In the genomic region with DNA sequence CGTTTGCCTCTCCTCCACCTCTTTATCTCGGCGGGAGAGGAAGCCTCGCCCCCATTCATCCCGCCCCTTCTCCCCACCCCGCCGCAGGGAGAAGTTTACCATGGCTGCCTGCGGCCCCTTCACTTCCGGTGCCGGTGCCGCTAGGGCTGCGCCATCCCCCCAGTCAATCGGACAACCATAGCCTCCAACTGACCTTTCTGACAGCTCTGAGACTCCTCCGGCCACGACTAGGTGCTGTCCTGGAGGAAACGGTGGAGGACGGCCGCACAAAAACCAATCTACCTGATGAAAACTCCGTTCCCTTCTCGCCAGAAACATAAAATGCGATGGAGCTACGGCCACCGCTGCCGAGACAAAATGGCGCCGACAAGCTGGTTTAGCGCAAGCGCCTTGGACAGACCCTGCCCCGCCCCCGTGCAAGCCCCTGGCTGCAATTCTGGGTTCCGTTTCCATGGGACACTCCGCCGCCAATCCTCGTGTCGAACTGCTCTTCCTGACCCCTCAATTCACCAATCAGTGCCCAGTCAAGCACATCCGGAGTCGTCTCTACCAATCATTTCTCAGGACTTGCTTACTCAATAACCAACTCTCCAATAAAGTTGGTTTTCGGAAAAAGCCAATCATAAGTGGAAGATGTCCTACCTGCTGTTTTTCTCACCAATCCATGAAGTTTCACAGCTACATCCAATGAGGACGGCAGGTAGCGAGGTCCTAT, we compare ENCODE assay signal across 1 cellular context.
TF ChIP-seq lines count a peak whose summit lies in the region.

No MANE protein-coding gene starts in this region.

TF ChIP-seq in K562, 482 proteins besides CTCF, POLR2A, EP300 and RAD21 (continued from another document and continues in another):
- TF ChIP-seq NFYB (IDR thresholded peaks at IDR 0.05; ENCODE audit: extremely low read depth, insufficient read length), result peak; percentile 84
- 0 out of 4 replicates have a peak, but pooled peaks of 1 of the 2 experiments have one; percentile 2 for TF ChIP-seq RCOR1 (IDR thresholded peaks at IDR 0.05; ENCODE audit: borderline replicate concordance in 1 of 2, low read depth in 2 of 2, low read length in 2 of 2)
- TF ChIP-seq, protein P1, sequence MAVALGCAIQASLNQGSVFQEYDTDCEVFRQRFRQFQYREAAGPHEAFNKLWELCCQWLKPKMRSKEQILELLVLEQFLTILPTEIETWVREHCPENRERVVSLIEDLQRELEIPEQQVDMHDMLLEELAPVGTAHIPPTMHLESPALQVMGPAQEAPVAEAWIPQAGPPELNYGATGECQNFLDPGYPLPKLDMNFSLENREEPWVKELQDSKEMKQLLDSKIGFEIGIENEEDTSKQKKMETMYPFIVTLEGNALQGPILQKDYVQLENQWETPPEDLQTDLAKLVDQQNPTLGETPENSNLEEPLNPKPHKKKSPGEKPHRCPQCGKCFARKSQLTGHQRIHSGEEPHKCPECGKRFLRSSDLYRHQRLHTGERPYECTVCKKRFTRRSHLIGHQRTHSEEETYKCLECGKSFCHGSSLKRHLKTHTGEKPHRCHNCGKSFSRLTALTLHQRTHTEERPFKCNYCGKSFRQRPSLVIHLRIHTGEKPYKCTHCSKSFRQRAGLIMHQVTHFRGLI (CRISPR knock-in tag; IDR thresholded peaks at IDR 0.05), result peak; percentile 95
- TF ChIP-seq RBBP5 (IDR thresholded peaks at IDR 0.05; ENCODE audit: borderline replicate concordance, insufficient read depth, low read length, poor library complexity, severe bottlenecking), result peak; percentile 48
- peak; percentile 92 for TF ChIP-seq SUPT5H (IDR thresholded peaks at IDR 0.05)
- peak; percentile 54 for TF ChIP-seq C11orf30 (IDR thresholded peaks at IDR 0.05; ENCODE audit: low read depth)
- no peak for TF ChIP-seq MCM2 (IDR thresholded peaks at IDR 0.05; ENCODE audit: low read depth)
- TF ChIP-seq BCL6 (CRISPR knock-in tag; IDR thresholded peaks at IDR 0.05), result peak; percentile 85; the same call in 1 of the 2 replicates
- TF ChIP-seq, protein P2, sequence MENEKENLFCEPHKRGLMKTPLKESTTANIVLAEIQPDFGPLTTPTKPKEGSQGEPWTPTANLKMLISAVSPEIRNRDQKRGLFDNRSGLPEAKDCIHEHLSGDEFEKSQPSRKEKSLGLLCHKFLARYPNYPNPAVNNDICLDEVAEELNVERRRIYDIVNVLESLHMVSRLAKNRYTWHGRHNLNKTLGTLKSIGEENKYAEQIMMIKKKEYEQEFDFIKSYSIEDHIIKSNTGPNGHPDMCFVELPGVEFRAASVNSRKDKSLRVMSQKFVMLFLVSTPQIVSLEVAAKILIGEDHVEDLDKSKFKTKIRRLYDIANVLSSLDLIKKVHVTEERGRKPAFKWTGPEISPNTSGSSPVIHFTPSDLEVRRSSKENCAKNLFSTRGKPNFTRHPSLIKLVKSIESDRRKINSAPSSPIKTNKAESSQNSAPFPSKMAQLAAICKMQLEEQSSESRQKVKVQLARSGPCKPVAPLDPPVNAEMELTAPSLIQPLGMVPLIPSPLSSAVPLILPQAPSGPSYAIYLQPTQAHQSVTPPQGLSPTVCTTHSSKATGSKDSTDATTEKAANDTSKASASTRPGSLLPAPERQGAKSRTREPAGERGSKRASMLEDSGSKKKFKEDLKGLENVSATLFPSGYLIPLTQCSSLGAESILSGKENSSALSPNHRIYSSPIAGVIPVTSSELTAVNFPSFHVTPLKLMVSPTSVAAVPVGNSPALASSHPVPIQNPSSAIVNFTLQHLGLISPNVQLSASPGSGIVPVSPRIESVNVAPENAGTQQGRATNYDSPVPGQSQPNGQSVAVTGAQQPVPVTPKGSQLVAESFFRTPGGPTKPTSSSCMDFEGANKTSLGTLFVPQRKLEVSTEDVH (IDR thresholded peaks at IDR 0.05; ENCODE audit: low read depth, partially characterized antibody), result no peak
- peak; percentile 99 for TF ChIP-seq ZNF197 (CRISPR knock-in tag; IDR thresholded peaks at IDR 0.05; ENCODE audit: low read depth)
- TF ChIP-seq ZNF778 (CRISPR knock-in tag; IDR thresholded peaks at IDR 0.05), result no peak
- TF ChIP-seq GABPA (tag; conservative IDR thresholded peaks at IDR 0.05; ENCODE audit: low read depth), result peak; percentile 94
- TF ChIP-seq, protein P3, sequence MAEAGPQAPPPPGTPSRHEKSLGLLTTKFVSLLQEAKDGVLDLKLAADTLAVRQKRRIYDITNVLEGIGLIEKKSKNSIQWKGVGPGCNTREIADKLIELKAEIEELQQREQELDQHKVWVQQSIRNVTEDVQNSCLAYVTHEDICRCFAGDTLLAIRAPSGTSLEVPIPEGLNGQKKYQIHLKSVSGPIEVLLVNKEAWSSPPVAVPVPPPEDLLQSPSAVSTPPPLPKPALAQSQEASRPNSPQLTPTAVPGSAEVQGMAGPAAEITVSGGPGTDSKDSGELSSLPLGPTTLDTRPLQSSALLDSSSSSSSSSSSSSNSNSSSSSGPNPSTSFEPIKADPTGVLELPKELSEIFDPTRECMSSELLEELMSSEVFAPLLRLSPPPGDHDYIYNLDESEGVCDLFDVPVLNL (CRISPR knock-in tag; IDR thresholded peaks at IDR 0.05; ENCODE audit: low read depth), result no peak
- TF ChIP-seq IRF2 (CRISPR knock-in tag; IDR thresholded peaks at IDR 0.05), result no peak
- TF ChIP-seq, protein P4, sequence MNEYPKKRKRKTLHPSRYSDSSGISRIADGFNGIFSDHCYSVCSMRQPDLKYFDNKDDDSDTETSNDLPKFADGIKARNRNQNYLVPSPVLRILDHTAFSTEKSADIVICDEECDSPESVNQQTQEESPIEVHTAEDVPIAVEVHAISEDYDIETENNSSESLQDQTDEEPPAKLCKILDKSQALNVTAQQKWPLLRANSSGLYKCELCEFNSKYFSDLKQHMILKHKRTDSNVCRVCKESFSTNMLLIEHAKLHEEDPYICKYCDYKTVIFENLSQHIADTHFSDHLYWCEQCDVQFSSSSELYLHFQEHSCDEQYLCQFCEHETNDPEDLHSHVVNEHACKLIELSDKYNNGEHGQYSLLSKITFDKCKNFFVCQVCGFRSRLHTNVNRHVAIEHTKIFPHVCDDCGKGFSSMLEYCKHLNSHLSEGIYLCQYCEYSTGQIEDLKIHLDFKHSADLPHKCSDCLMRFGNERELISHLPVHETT (CRISPR knock-in tag; conservative IDR thresholded peaks at IDR 0.05 in 1 of 2, IDR thresholded peaks at IDR 0.05 in 1 of 2), result peak in 1 of 2 experiments; percentile 99; a peak in 2 of 4 replicates
- TF ChIP-seq ZNF175 (CRISPR knock-in tag; IDR thresholded peaks at IDR 0.05; ENCODE audit: low read depth), result peak; percentile 99
- TF ChIP-seq TEAD1 (CRISPR knock-in tag; IDR thresholded peaks at IDR 0.05), result peak in 1 of 2 experiments; percentile 81; a peak in 1 of 4 replicates
- TF ChIP-seq ESRRA (IDR thresholded peaks at IDR 0.05; ENCODE audit: borderline replicate concordance, low read depth), result 0 out of 2 replicates have a peak, but pooled peaks have one; percentile 15
- TF ChIP-seq, protein P5, sequence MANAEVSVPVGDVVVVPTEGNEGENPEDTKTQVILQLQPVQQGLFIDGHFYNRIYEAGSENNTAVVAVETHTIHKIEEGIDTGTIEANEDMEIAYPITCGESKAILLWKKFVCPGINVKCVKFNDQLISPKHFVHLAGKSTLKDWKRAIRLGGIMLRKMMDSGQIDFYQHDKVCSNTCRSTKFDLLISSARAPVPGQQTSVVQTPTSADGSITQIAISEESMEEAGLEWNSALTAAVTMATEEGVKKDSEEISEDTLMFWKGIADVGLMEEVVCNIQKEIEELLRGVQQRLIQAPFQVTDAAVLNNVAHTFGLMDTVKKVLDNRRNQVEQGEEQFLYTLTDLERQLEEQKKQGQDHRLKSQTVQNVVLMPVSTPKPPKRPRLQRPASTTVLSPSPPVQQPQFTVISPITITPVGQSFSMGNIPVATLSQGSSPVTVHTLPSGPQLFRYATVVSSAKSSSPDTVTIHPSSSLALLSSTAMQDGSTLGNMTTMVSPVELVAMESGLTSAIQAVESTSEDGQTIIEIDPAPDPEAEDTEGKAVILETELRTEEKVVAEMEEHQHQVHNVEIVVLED (CRISPR knock-in tag; IDR thresholded peaks at IDR 0.05), result peak; percentile 50
- peak; percentile 22 for TF ChIP-seq MEIS2 (IDR thresholded peaks at IDR 0.05; ENCODE audit: partially characterized antibody)
- TF ChIP-seq HNRNPLL (IDR thresholded peaks at IDR 0.05; ENCODE audit: low read depth, low read length, poor library complexity, severe bottlenecking), result peak; percentile 71
- no peak for TF ChIP-seq TCF7L2 (IDR thresholded peaks at IDR 0.05; ENCODE audit: low read depth, low read length)
- peak; percentile 57 for TF ChIP-seq KDM5B (IDR thresholded peaks at IDR 0.05; ENCODE audit: insufficient replicate concordance, low read depth, low read length)
- TF ChIP-seq TCFL5 (CRISPR knock-in tag; conservative IDR thresholded peaks at IDR 0.05), result peak; percentile 73; the same call in 1 of the 2 replicates
- TF ChIP-seq HDAC8 (tag; IDR thresholded peaks at IDR 0.05), result peak; percentile 93; the same call in 1 of the 2 replicates
- TF ChIP-seq, protein P6, sequence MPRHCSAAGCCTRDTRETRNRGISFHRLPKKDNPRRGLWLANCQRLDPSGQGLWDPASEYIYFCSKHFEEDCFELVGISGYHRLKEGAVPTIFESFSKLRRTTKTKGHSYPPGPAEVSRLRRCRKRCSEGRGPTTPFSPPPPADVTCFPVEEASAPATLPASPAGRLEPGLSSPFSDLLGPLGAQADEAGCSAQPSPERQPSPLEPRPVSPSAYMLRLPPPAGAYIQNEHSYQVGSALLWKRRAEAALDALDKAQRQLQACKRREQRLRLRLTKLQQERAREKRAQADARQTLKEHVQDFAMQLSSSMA (CRISPR knock-in tag; IDR thresholded peaks at IDR 0.05), result no peak
- TF ChIP-seq, protein P7, sequence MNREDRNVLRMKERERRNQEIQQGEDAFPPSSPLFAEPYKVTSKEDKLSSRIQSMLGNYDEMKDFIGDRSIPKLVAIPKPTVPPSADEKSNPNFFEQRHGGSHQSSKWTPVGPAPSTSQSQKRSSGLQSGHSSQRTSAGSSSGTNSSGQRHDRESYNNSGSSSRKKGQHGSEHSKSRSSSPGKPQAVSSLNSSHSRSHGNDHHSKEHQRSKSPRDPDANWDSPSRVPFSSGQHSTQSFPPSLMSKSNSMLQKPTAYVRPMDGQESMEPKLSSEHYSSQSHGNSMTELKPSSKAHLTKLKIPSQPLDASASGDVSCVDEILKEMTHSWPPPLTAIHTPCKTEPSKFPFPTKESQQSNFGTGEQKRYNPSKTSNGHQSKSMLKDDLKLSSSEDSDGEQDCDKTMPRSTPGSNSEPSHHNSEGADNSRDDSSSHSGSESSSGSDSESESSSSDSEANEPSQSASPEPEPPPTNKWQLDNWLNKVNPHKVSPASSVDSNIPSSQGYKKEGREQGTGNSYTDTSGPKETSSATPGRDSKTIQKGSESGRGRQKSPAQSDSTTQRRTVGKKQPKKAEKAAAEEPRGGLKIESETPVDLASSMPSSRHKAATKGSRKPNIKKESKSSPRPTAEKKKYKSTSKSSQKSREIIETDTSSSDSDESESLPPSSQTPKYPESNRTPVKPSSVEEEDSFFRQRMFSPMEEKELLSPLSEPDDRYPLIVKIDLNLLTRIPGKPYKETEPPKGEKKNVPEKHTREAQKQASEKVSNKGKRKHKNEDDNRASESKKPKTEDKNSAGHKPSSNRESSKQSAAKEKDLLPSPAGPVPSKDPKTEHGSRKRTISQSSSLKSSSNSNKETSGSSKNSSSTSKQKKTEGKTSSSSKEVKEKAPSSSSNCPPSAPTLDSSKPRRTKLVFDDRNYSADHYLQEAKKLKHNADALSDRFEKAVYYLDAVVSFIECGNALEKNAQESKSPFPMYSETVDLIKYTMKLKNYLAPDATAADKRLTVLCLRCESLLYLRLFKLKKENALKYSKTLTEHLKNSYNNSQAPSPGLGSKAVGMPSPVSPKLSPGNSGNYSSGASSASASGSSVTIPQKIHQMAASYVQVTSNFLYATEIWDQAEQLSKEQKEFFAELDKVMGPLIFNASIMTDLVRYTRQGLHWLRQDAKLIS (CRISPR knock-in tag; IDR thresholded peaks at IDR 0.05), result peak; percentile 72
- TF ChIP-seq, protein P8, sequence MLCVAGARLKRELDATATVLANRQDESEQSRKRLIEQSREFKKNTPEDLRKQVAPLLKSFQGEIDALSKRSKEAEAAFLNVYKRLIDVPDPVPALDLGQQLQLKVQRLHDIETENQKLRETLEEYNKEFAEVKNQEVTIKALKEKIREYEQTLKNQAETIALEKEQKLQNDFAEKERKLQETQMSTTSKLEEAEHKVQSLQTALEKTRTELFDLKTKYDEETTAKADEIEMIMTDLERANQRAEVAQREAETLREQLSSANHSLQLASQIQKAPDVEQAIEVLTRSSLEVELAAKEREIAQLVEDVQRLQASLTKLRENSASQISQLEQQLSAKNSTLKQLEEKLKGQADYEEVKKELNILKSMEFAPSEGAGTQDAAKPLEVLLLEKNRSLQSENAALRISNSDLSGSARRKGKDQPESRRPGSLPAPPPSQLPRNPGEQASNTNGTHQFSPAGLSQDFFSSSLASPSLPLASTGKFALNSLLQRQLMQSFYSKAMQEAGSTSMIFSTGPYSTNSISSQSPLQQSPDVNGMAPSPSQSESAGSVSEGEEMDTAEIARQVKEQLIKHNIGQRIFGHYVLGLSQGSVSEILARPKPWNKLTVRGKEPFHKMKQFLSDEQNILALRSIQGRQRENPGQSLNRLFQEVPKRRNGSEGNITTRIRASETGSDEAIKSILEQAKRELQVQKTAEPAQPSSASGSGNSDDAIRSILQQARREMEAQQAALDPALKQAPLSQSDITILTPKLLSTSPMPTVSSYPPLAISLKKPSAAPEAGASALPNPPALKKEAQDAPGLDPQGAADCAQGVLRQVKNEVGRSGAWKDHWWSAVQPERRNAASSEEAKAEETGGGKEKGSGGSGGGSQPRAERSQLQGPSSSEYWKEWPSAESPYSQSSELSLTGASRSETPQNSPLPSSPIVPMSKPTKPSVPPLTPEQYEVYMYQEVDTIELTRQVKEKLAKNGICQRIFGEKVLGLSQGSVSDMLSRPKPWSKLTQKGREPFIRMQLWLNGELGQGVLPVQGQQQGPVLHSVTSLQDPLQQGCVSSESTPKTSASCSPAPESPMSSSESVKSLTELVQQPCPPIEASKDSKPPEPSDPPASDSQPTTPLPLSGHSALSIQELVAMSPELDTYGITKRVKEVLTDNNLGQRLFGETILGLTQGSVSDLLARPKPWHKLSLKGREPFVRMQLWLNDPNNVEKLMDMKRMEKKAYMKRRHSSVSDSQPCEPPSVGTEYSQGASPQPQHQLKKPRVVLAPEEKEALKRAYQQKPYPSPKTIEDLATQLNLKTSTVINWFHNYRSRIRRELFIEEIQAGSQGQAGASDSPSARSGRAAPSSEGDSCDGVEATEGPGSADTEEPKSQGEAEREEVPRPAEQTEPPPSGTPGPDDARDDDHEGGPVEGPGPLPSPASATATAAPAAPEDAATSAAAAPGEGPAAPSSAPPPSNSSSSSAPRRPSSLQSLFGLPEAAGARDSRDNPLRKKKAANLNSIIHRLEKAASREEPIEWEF (CRISPR knock-in tag; IDR thresholded peaks at IDR 0.05), result peak; percentile 99
- peak; percentile 98 for TF ChIP-seq FOXJ2 (tag; IDR thresholded peaks at IDR 0.05)
- TF ChIP-seq CCNT2 (IDR thresholded peaks at IDR 0.05; ENCODE audit: borderline replicate concordance, extremely low read depth, insufficient read length, low read depth, low read length), result peak; percentile 5
- peak; percentile 92 for TF ChIP-seq GABPB1 (CRISPR knock-in tag; IDR thresholded peaks at IDR 0.05)
- TF ChIP-seq, protein P9, sequence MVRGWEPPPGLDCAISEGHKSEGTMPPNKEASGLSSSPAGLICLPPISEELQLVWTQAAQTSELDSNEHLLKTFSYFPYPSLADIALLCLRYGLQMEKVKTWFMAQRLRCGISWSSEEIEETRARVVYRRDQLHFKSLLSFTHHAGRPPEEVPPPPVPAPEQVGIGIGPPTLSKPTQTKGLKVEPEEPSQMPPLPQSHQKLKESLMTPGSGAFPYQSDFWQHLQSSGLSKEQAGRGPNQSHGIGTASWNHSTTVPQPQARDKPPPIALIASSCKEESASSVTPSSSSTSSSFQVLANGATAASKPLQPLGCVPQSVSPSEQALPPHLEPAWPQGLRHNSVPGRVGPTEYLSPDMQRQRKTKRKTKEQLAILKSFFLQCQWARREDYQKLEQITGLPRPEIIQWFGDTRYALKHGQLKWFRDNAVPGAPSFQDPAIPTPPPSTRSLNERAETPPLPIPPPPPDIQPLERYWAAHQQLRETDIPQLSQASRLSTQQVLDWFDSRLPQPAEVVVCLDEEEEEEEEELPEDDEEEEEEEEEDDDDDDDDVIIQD (CRISPR knock-in tag; IDR thresholded peaks at IDR 0.05), result peak; percentile 89; the same call in 1 of the 2 replicates
- peak; percentile 85 for TF ChIP-seq ETV1 (tag; conservative IDR thresholded peaks at IDR 0.05; ENCODE audit: low read depth)
- peak; percentile 99 for TF ChIP-seq EP400 (IDR thresholded peaks at IDR 0.05)
